In the genomic region with DNA sequence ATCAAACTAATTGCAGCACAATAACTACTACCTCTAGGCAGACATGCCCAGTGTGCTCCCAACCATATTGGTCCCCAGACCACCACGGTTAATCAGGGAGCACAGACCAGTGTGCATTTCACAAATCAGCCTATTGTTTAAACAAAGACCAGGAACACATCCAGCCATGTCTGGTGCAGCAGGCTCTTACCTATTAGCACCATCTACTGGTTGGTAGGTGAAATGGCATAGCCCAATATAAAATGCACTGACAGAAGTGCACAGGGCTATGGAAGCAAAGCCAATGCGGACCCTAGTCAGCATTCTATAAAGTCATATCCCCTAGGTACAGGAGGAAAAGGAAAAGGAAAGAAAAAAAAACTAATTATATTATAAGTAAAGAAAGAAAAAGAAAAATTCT, we compare ENCODE assay signal across 9 cellular contexts. TPM values are rescaled to one million over a fixed set of nuclear protein-coding genes. Genes with fewer than 3 reads are reported as not detected.
DNase-seq lines count a peak whose midpoint lies in the region; ATAC-seq and TF ChIP-seq lines count a peak whose summit lies in the region.
"Had no signal": no experiment of that assay in that cellular context is flagged by ENCODE, and none has a peak within 500 bp of the region (broad histone marks: within the 10 kb centered on the region; RNA-seq: fewer than 3 reads in every experiment).

No MANE protein-coding gene starts in this region.

- no peaks in the 10 kb centered on the region for H3K9me3 ChIP-seq in neural progenitor cell (ENCODE audit: low read depth)

- H3K36me3 Mint-ChIP-seq in effector memory CD8-positive, alpha-beta T cell (ENCODE audit: insufficient read depth) = peaks cover 4% of the 10 kb centered on the region
- H3K36me3 Mint-ChIP-seq in neural progenitor cell = no peaks in the 10 kb centered on the region
- H3K36me3 Mint-ChIP-seq: CD8-positive, alpha-beta memory T cell had no signal

- ATAC-seq in GM21390 (IDR thresholded peaks at IDR 0.05; ENCODE audit: unreplicated experiment) = peak; percentile 97
- ATAC-seq in HG03460 (IDR thresholded peaks at IDR 0.05; ENCODE audit: unreplicated experiment) = peak; percentile 90
- peak; percentile 21 for ATAC-seq in effector memory CD8-positive, alpha-beta T cell (replicated peaks)

- H3K4me1 ChIP-seq in neural progenitor cell = no peaks in the 10 kb centered on the region

- H3K27ac Mint-ChIP-seq in effector memory CD8-positive, alpha-beta T cell = no peak overlapping the region
- H3K27ac Mint-ChIP-seq in neural progenitor cell = no peak overlapping the region
- H3K27ac Mint-ChIP-seq: CD8-positive, alpha-beta memory T cell had no signal

- no peaks in the 10 kb centered on the region for H3K36me3 ChIP-seq in neural progenitor cell

- H3K79me2 ChIP-seq in neural progenitor cell (ENCODE audit: low read depth) = no peaks in the 10 kb centered on the region

- H4K20me1 ChIP-seq in neural progenitor cell (ENCODE audit: low read depth) = no peaks in the 10 kb centered on the region

- H3K27me3 ChIP-seq in neural progenitor cell = no peaks in the 10 kb centered on the region

- H3K27ac ChIP-seq in neural progenitor cell = no peak overlapping the region

- peak; percentile 71 for TF ChIP-seq CTCF in neural progenitor cell (IDR thresholded peaks at IDR 0.05)

- no peaks in the 10 kb centered on the region for H3K4me1 Mint-ChIP-seq in effector memory CD8-positive, alpha-beta T cell (ENCODE audit: low read depth in 2 of 2)
- H3K4me1 Mint-ChIP-seq in neural progenitor cell = no peaks in the 10 kb centered on the region
- H3K4me1 Mint-ChIP-seq: CD8-positive, alpha-beta memory T cell had no signal

- no peak overlapping the region for H3K4me2 ChIP-seq in neural progenitor cell

- peak; percentile 4 for DNase-seq in NCI-H2029 treated with DMSO at 0.1 percent for 48 hours (lab: John Stamatoyannopoulos, UW)
- DNase-seq in NCI-H2029 (lab: John Stamatoyannopoulos, UW) = no peak
- peak; percentile 14 to 34 for DNase-seq in NOMO-1 (lab: John Stamatoyannopoulos, UW; ENCODE audit: unreplicated experiment in 2 of 2)
- DNase-seq in effector memory CD8-positive, alpha-beta T cell = no peak
- peak; percentile 53 for DNase-seq in neural progenitor cell (ENCODE audit: low spot score)
- DNase-seq in 8988T = no peak

- H3K9ac ChIP-seq in neural progenitor cell = no peak overlapping the region

- no peaks in the 10 kb centered on the region for H3K27me3 Mint-ChIP-seq in effector memory CD8-positive, alpha-beta T cell
- H3K27me3 Mint-ChIP-seq in neural progenitor cell (ENCODE audit: insufficient read depth, low read depth) = no peaks in the 10 kb centered on the region
- H3K27me3 Mint-ChIP-seq: CD8-positive, alpha-beta memory T cell had no signal

- H3K4me3 ChIP-seq in neural progenitor cell = no peak overlapping the region

- peak overlapping the region; percentile 58 for H2AFZ ChIP-seq in neural progenitor cell (replicated peaks)

- no peaks in the 10 kb centered on the region for H3F3A ChIP-seq in neural progenitor cell (ENCODE audit: low read depth)

- H3K4me3 Mint-ChIP-seq in effector memory CD8-positive, alpha-beta T cell = no peak overlapping the region
- no peak overlapping the region for H3K4me3 Mint-ChIP-seq in neural progenitor cell
- H3K4me3 Mint-ChIP-seq: CD8-positive, alpha-beta memory T cell had no signal

- no peaks in the 10 kb centered on the region for H3K9me3 Mint-ChIP-seq in effector memory CD8-positive, alpha-beta T cell
- no peaks in the 10 kb centered on the region for H3K9me3 Mint-ChIP-seq in neural progenitor cell
- H3K9me3 Mint-ChIP-seq: CD8-positive, alpha-beta memory T cell had no signal

RNA-seq across cellular contexts. Expression of gene CYLC1, which starts 15.5 kb away (rescaled TPM):
- not detected in 2 replicates for total RNA-seq in neural progenitor cell (ENCODE audit: low replicate concordance)
- total RNA-seq: CD8-positive, alpha-beta memory T cell had no signal

Comparison
In these comparisons a context has a peak if more than half of its experiments do, and no peak if none do; other contexts are left out.
1. DNase-seq: peak in NCI-H2029 treated with DMSO at 0.1 percent for 48 hours (single experiment), NOMO-1 (2 of 2) and neural progenitor cell (single experiment); none in NCI-H2029 (single experiment), effector memory CD8-positive, alpha-beta T cell (0 of 3) and 8988T (single experiment).
2. ATAC-seq: peak in every context shown above with its lines; median percentile 97 in GM21390; 90 in HG03460; 21 in effector memory CD8-positive, alpha-beta T cell.